8 cellular contexts compared by ENCODE assay signal in the genomic region with DNA sequence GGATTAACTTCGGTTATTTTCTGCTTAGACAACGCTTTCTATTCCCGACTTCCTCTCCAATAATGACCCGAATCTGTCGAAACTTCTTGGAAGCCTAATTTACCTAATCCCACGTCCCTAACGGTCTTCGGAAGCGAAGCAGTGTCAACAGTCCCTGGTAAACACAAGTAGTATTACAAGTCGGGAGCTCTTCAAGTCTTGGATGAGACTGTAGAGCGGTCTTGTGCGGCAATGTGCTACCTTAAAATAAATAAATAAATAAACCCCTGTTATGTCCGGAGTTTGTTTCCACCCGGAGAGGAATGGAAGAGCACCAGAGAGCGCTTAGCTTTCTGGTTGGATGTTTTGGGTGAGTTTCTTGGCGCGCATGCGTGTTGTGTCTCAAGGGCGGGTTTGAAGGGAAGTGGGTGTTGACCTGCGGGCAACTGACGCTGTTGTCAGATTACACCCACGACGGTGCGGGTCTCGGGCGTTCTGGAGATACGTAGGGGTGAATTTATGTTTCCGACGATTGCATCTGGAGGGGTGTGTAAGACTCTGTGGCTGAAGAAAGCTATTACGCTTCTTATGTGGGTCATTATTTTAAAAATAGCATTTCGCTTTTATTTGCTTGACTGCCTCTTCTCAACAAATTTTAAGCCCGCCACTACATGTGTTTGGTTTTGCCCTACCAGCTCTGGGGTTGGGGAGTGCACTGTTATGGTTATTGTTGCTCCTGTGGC. TPM values are rescaled to one million over a fixed set of nuclear protein-coding genes. Genes with fewer than 3 reads are reported as not detected.
DNase-seq lines count a peak whose midpoint lies in the region; ATAC-seq, FAIRE-seq and TF ChIP-seq lines count a peak whose summit lies in the region.

TSS of gene KIAA0586 (plus strand) at position 431 of the 722 bp plus-strand sequence. CDS start 546 bp downstream, outside the sequence.
TSS of gene TIMM9 (minus strand) at position 243 of the 722 bp plus-strand sequence. CDS start 15,586 bp downstream, outside the sequence.

- H3K4me1 ChIP-seq in H1 (replicated peaks in 1 of 4; ENCODE audit: control insufficient read depth in 3 of 4, insufficient read depth in 4 of 4, low read length in 3 of 4): no peaks in the 10 kb centered on the region

- no peak within 1 kb of the TSS for H2BK20ac ChIP-seq in H1 (ENCODE audit: low read length)

- H2BK15ac ChIP-seq in H1 (ENCODE audit: low read length): no peak within 1 kb of the TSS

- 2% methylated on average over 32 of the region's 32 CpGs; no CpG with 5 or more reads in 1 of the 2 experiments for WGBS in H1 (ENCODE audit: extremely low coverage in 1 of 2, insufficient coverage in 1 of 2, insufficient read length in 1 of 2, insufficient replicate concordance in 2 of 2, low coverage in 1 of 2, low lambda C conversion rate in 2 of 2, missing lambda C conversion rate in 1 of 2), 2 experiments

- peak within 1 kb of the TSS; percentile 46 to 76 (median 70) for H3K9ac ChIP-seq in H1 (replicated peaks in 1 of 4; ENCODE audit: extremely low read depth in 1 of 4, low read depth in 3 of 4, low read length in 3 of 4)

- H2AFZ ChIP-seq in H1 (ENCODE audit: low read length): peak within 1 kb of the TSS; percentile 100

- H3K27me3 Mint-ChIP-seq in memory B cell: no peaks in the 10 kb centered on the region

- peak within 1 kb of the TSS; percentile 92 for H3K27ac Mint-ChIP-seq in memory B cell

- peak within 1 kb of the TSS; percentile 83 for H3K4me3 Mint-ChIP-seq in memory B cell

- TF ChIP-seq POLR2A in H1 (IDR thresholded peaks at IDR 0.05; ENCODE audit: control extremely low read depth in 1 of 2, low read depth in 2 of 2, low read length in 2 of 2): peak in 1 of 2 experiments; percentile 21; a peak in 1 of 3 replicates

- H3K23ac ChIP-seq in H1 (ENCODE audit: insufficient read length): no peak within 1 kb of the TSS

- peak within 1 kb of the TSS; percentile 91 for H3K27ac ChIP-seq in H1 (ENCODE audit: low read depth, low read length)

- peak within 1 kb of the TSS; percentile 77 for H3K56ac ChIP-seq in H1 (replicated peaks; ENCODE audit: insufficient read length, low read depth, low read length)

- no peaks in the 10 kb centered on the region for H3K27me3 ChIP-seq in H1 (replicated peaks in 1 of 4; ENCODE audit: control insufficient read depth in 3 of 4, extremely low read depth in 1 of 4, insufficient read depth in 3 of 4, low read length in 3 of 4)

- peak within 1 kb of the TSS; percentile 64; the same call in 1 of the 2 replicates for H3K18ac ChIP-seq in H1 (ENCODE audit: extremely low read depth, low read length)

- CTCF ChIA-PET in H1 (lab: Charles Lee; ENCODE audit: partially characterized antibody): interaction anchor here (1.4 to 1.5 kb wide), 2 partner anchors 27 to 31 kb away, joined by 3 to 5 read pairs; no protein-coding TSS in a partner anchor

- H3K14ac ChIP-seq in H1 (ENCODE audit: insufficient read length): no peak within 1 kb of the TSS

- no peak within 1 kb of the TSS for H2BK12ac ChIP-seq in H1 (ENCODE audit: low read depth, low read length)

- H4K20me1 ChIP-seq in H1 (replicated peaks in 1 of 2; ENCODE audit: control insufficient read depth in 1 of 2, insufficient read depth in 2 of 2, low read length in 2 of 2): no peaks in the 10 kb centered on the region

- peak in 1 of 2 experiments; percentile 87; a peak in 1 of 3 replicates for TF ChIP-seq EP300 in H1 (IDR thresholded peaks at IDR 0.05; ENCODE audit: borderline replicate concordance in 1 of 2, low read depth in 2 of 2, low read length in 2 of 2)

- no peak for TF ChIP-seq RAD21 in H1 (IDR thresholded peaks at IDR 0.05 in 1 of 2, conservative IDR thresholded peaks at IDR 0.05 in 1 of 2; ENCODE audit: low read depth in 2 of 2, low read length in 2 of 2)

- no peaks in the 10 kb centered on the region for H3K9me3 Mint-ChIP-seq in memory B cell

- H4K91ac ChIP-seq in H1 (replicated peaks; ENCODE audit: insufficient read length, low read length): peak within 1 kb of the TSS; percentile 84

- H3K79me1 ChIP-seq in H1 (ENCODE audit: low read depth, low read length): no peaks in the 10 kb centered on the region; the same call in 1 of the 2 replicates

- peaks cover 0 to 27% (median 2%) of the 10 kb centered on the region in 4 experiments; a peak in 5 of 8 replicates for H3K36me3 ChIP-seq in H1 (ENCODE audit: control insufficient read depth in 2 of 4, insufficient read depth in 4 of 4, low read length in 3 of 4)

- H3K9me3 ChIP-seq in H1 (ENCODE audit: insufficient read depth in 2 of 2, low read depth in 1 of 2, low read length in 1 of 2): no peaks in the 10 kb centered on the region

- peak within 1 kb of the TSS; percentile 54 to 85 (median 82) for H3K4me3 ChIP-seq in H1 (ENCODE audit: extremely low read depth in 1 of 4, insufficient read depth in 2 of 4, low read depth in 3 of 4, low read length in 4 of 4)

- H4K5ac ChIP-seq in H1 (ENCODE audit: insufficient read length, low read depth, low read length): peak within 1 kb of the TSS; percentile 84

- DNase-seq in COLO668 (lab: John Stamatoyannopoulos, UW; ENCODE audit: unreplicated experiment) (peak; percentile 99), HT1080 (ENCODE audit: low read depth) (peak; percentile 97), NOMO-1 treated with DMSO at 0.1 percent for 48 hours (lab: John Stamatoyannopoulos, UW; ENCODE audit: unreplicated experiment) (peak; percentile 98), H1 (ENCODE audit: low read depth in 1 of 2, low spot score in 2 of 2) (peak; percentile 84 to 90), memory B cell (ENCODE audit: low spot score in 2 of 2) (peak; percentile 81 to 95)
- peak; percentile 90 to 95 for DNase-seq in activated CD8-positive, alpha-beta memory T cell treated with anti-CD3 and anti-CD28 coated beads for 4 hours (ENCODE audit: low read depth in 2 of 2)
- peak; percentile 92 for DNase-seq in stimulated activated CD8-positive, alpha-beta memory T cell treated with anti-CD3 and anti-CD28 coated beads, Interleukin-12 subunit alpha, Interleukin-12 subunit beta, amount 100 ng/mL, for 24 hours (ENCODE audit: extremely low read depth)

- POLR2A ChIA-PET in H1 (lab: Charles Lee; ENCODE audit: partially characterized antibody): interaction anchor here (0.6 to 3.2 kb wide), 11 partner anchors 15 to 209 kb away, joined by 3 to 23 read pairs (median 4); partner anchors contain the start of genes ARID4A, PSMA3 and TOMM20L

- no peak within 1 kb of the TSS for H2BK120ac ChIP-seq in H1 (replicated peaks; ENCODE audit: low read depth, low read length)

- H2AK5ac ChIP-seq in H1 (ENCODE audit: low read depth, low read length): no peak within 1 kb of the TSS

- ATAC-seq in GM21360 (IDR thresholded peaks at IDR 0.05; ENCODE audit: unreplicated experiment) (peak; percentile 93), memory B cell (ENCODE audit: low read depth) (peak; percentile 92)

- peaks cover 4% of the 10 kb centered on the region for H3K36me3 Mint-ChIP-seq in memory B cell

- peak; percentile 81 for FAIRE-seq in H1 (lab: Jason Lieb, UNC)

- peaks cover 0 to 44% of the 10 kb centered on the region in 2 experiments; a peak in 2 of 4 replicates for H3K79me2 ChIP-seq in H1 (ENCODE audit: control insufficient read depth in 1 of 2, insufficient read depth in 2 of 2, low read length in 2 of 2)

- peak within 1 kb of the TSS; percentile 75 to 84 for H3K4me2 ChIP-seq in H1 (ENCODE audit: insufficient read depth in 1 of 2, low read depth in 2 of 2, low read length in 2 of 2)

- TF ChIP-seq CTCF in H1 (IDR thresholded peaks at IDR 0.05; ENCODE audit: control extremely low read depth in 1 of 3, insufficient read depth in 1 of 3, low read depth in 1 of 3, low read length in 3 of 3): no peak

- peaks cover 15% of the 10 kb centered on the region for H3K4me1 Mint-ChIP-seq in memory B cell

- H3K4ac ChIP-seq in H1 (replicated peaks; ENCODE audit: insufficient read length, low read depth, low read length): no peak within 1 kb of the TSS

- peak within 1 kb of the TSS; percentile 9; the same call in 1 of the 2 replicates for H2BK5ac ChIP-seq in H1 (ENCODE audit: low read depth, low read length)

- H3K23me2 ChIP-seq in H1 (ENCODE audit: low read depth, low read length): no peaks in the 10 kb centered on the region; the same call in 1 of the 2 replicates

- H4K8ac ChIP-seq in H1 (ENCODE audit: extremely low read depth, insufficient read depth, low read length): peak within 1 kb of the TSS; percentile 92; the same call in 1 of the 2 replicates

RNA-seq across cellular contexts. Expression of gene KIAA0586, which starts in this region (rescaled TPM):
- 27.2 and 34.2 TPM in 2 replicates for total RNA-seq in HT1080 (2014; rRNA removed; shearing (Covaris generic))
- polyA plus RNA-seq in HT1080 (2015; cell fraction: cytosol; rRNA removed): 17.0 and 21.2 TPM in 2 replicates
- 48.9 and 52.7 TPM in 2 replicates for polyA plus RNA-seq in HT1080 (2015; cell fraction: nucleus; rRNA removed)
- total RNA-seq in H1 (2021; fragmentation: NEBNext Ultra II Directional; extraction: Animal tissue kit (Norgen Biotek cat#: 25700)): 21.6 and 24.8 TPM in 2 replicates
- 3.6 and 7.2 TPM in 2 replicates for polyA plus RNA-seq in H1 (2011; rRNA removed)
- polyA plus RNA-seq in H1 (2011; cell fraction: cytosol; rRNA removed): 8.2 TPM
- 10.3 TPM for polyA plus RNA-seq in H1 (2011; cell fraction: nucleus; rRNA removed)
- 11.1 to 18.9 TPM (median 13.0 TPM) in 4 replicates for polyA plus RNA-seq in H1 (2012, experiment 1 of 2)
- polyA plus RNA-seq in H1 (2012, experiment 2 of 2): 0.93 TPM
- 13.3 TPM for polyA plus RNA-seq in H1 (2013, experiment 1 of 2)
- polyA plus RNA-seq in H1 (2013, experiment 2 of 2): 12.7 TPM
- 31.3 and 42.8 TPM in 2 replicates for polyA minus RNA-seq in H1 (2011; rRNA and poly(A)+ RNA removed)
- polyA minus RNA-seq in H1 (2011; cell fraction: cytosol; rRNA and poly(A)+ RNA removed): 21.2 TPM
- 43.4 TPM for polyA minus RNA-seq in H1 (2011; cell fraction: nucleus; rRNA and poly(A)+ RNA removed)

RNA-seq across cellular contexts. Expression of gene TIMM9, which starts in this region (rescaled TPM):
- total RNA-seq in HT1080 (2014; rRNA removed; shearing (Covaris generic)): 51.5 and 52.1 TPM in 2 replicates
- 115 and 252 TPM in 2 replicates for polyA plus RNA-seq in HT1080 (2015; cell fraction: cytosol; rRNA removed)
- polyA plus RNA-seq in HT1080 (2015; cell fraction: nucleus; rRNA removed): 39.1 and 91.5 TPM in 2 replicates
- 52.2 and 58.2 TPM in 2 replicates for total RNA-seq in H1 (2021; fragmentation: NEBNext Ultra II Directional; extraction: Animal tissue kit (Norgen Biotek cat#: 25700))
- polyA plus RNA-seq in H1 (2011; rRNA removed): 12.3 and 24.0 TPM in 2 replicates
- polyA plus RNA-seq in H1 (2011; cell fraction: cytosol; rRNA removed): 40.4 TPM
- polyA plus RNA-seq in H1 (2011; cell fraction: nucleus; rRNA removed): 23.9 TPM
- 51.9 to 57.6 TPM (median 56.1 TPM) in 4 replicates for polyA plus RNA-seq in H1 (2012, experiment 1 of 2)
- 21.9 TPM for polyA plus RNA-seq in H1 (2012, experiment 2 of 2)
- polyA plus RNA-seq in H1 (2013, experiment 1 of 2): 51.5 TPM
- 49.6 TPM for polyA plus RNA-seq in H1 (2013, experiment 2 of 2)
- polyA minus RNA-seq in H1 (2011; rRNA and poly(A)+ RNA removed): 26.1 TPM in 2 replicates
- 9.2 TPM for polyA minus RNA-seq in H1 (2011; cell fraction: cytosol; rRNA and poly(A)+ RNA removed)
- 23.2 TPM for polyA minus RNA-seq in H1 (2011; cell fraction: nucleus; rRNA and poly(A)+ RNA removed)

Comparison
In these comparisons a context has a peak if more than half of its experiments do, and no peak if none do; other contexts are left out.
1. Peak in every context shown above with its lines: DNase-seq, ATAC-seq, H3K4me3 ChIP-seq and H3K27ac ChIP-seq.